Comparison of ENCODE assay signal across 8 cellular contexts in genomic region chr15:72312605-72313447, GRCh38. TPM values are rescaled to one million over a fixed set of nuclear protein-coding genes. Genes with fewer than 3 reads are reported as not detected.
DNase-seq lines count a peak whose midpoint lies in the region; ATAC-seq and TF ChIP-seq lines count a peak whose summit lies in the region.

No MANE protein-coding gene starts in this region.

- peak; percentile 63 for DNase-seq in DND-41
- DNase-seq in NCI-H446 treated with DMSO at 0.1 percent for 48 hours (lab: John Stamatoyannopoulos, UW) = peak; percentile 55
- peak; percentile 77 for DNase-seq in choroid plexus epithelial cell (ENCODE audit: low read depth)
- peak; percentile 25 for DNase-seq in stimulated activated CD8-positive, alpha-beta memory T cell treated with anti-CD3 and anti-CD28 coated beads, Interleukin-12 subunit alpha, Interleukin-12 subunit beta, amount 100 ng/mL, for 1 hour (ENCODE audit: low read depth)

- H3K4me1 ChIP-seq in DND-41 (ENCODE audit: insufficient read depth, low read length) (no peaks in the 10 kb centered on the region), liver (ENCODE audit: control insufficient read depth in 4 of 4, insufficient read depth in 4 of 4, low read length in 3 of 4) (no peaks in the 10 kb centered on the region)

- ATAC-seq in DND-41 (ENCODE audit: insufficient read depth, low read depth) (peak; percentile 93), HG02678 (IDR thresholded peaks at IDR 0.05; ENCODE audit: unreplicated experiment) (peak; percentile 67), GM18870 (IDR thresholded peaks at IDR 0.05; ENCODE audit: unreplicated experiment) (no peak)
- peak; percentile 78 to 81 for ATAC-seq in activated CD4-positive, CD25-positive, alpha-beta regulatory T cell treated with anti-CD3 and anti-CD28 coated beads, Interleukin-2, amount 50 U/mL, for 24 hours

- 64% methylated on average over 2 of the region's 2 CpGs for WGBS in liver

- H3K36me3 ChIP-seq in DND-41 (ENCODE audit: insufficient read depth, low read length) = no peaks in the 10 kb centered on the region
- no peaks in the 10 kb centered on the region for H3K36me3 ChIP-seq in liver (ENCODE audit: control insufficient read depth in 4 of 4, insufficient read depth in 3 of 4, low read depth in 1 of 4, low read length in 3 of 4)

- H4K20me1 ChIP-seq in DND-41 (ENCODE audit: insufficient read depth, low read length) = no peaks in the 10 kb centered on the region

- H3K27me3 ChIP-seq in DND-41 (ENCODE audit: insufficient read depth, low read length, poor library complexity) = no peaks in the 10 kb centered on the region
- no peaks in the 10 kb centered on the region for H3K27me3 ChIP-seq in liver (ENCODE audit: control insufficient read depth in 4 of 4, insufficient read depth in 4 of 4, low read length in 3 of 4)

- H3K27ac ChIP-seq in DND-41 (ENCODE audit: low read length) = no peak overlapping the region
- no peak overlapping the region for H3K27ac ChIP-seq in liver (ENCODE audit: low read depth in 1 of 2, low read length in 2 of 2)

- no peaks in the 10 kb centered on the region for H3K9me3 ChIP-seq in DND-41 (ENCODE audit: insufficient read depth, low read length, severe bottlenecking)
- H3K9me3 ChIP-seq in liver (ENCODE audit: control insufficient read depth in 4 of 4, low read length in 3 of 4) = no peaks in the 10 kb centered on the region

- H3K9ac ChIP-seq in DND-41 (ENCODE audit: low read depth, low read length) = no peak overlapping the region
- no peak overlapping the region for H3K9ac ChIP-seq in liver (ENCODE audit: low read depth in 1 of 2, low read length in 2 of 2)

- no peaks in the 10 kb centered on the region for H3K79me2 ChIP-seq in DND-41 (ENCODE audit: insufficient read depth, low read length)

- no peak overlapping the region for H3K4me2 ChIP-seq in DND-41 (ENCODE audit: insufficient read depth, low read length)

- peak; percentile 76 to 87 for TF ChIP-seq RAD21 in liver (IDR thresholded peaks at IDR 0.05)

- no peak overlapping the region for H3K4me3 ChIP-seq in DND-41 (ENCODE audit: low read depth in 1 of 2, low read length in 2 of 2)
- H3K4me3 ChIP-seq in choroid plexus epithelial cell (ENCODE audit: low read depth, low read length) = no peak overlapping the region
- H3K4me3 ChIP-seq in liver (ENCODE audit: low read depth in 1 of 3, low read length in 3 of 3) = no peak overlapping the region

- TF ChIP-seq CTCF in DND-41 (IDR thresholded peaks at IDR 0.05; ENCODE audit: borderline replicate concordance, extremely low read depth, low read length, poor library complexity, severe bottlenecking) = peak; percentile 80
- TF ChIP-seq CTCF in choroid plexus epithelial cell (conservative IDR thresholded peaks at IDR 0.05; ENCODE audit: low read depth, low read length) = peak; percentile 89
- TF ChIP-seq CTCF in liver (IDR thresholded peaks at IDR 0.05; ENCODE audit: low read depth, low read length, missing input control) = peak; percentile 60

- no peak overlapping the region for H2AFZ ChIP-seq in DND-41 (ENCODE audit: low read depth, low read length)

TF ChIP-seq in liver, 16 proteins besides CTCF, POLR2A, EP300 and RAD21:
- peak; percentile 29 for TF ChIP-seq ATF3 (IDR thresholded peaks at IDR 0.05)
- TF ChIP-seq NR2F2 (IDR thresholded peaks at IDR 0.05) = no peak

RNA-seq across cellular contexts. Expression of gene CELF6, which starts 7.1 kb away (rescaled TPM):
- total RNA-seq in liver = under 1 TPM; 0.14 to 0.92 TPM
- polyA plus RNA-seq in liver = under 1 TPM; 0.10 to 0.74 TPM

RNA-seq across cellular contexts. Expression of gene PARP6, which starts 40.5 kb away (rescaled TPM):
- total RNA-seq in liver = 1 to 10 TPM; 4.3 to 10.0 TPM
- polyA plus RNA-seq in liver = 10 to 100 TPM in 1 of 2 donors, 1 to 10 TPM in 1; 8.7 to 15.3 TPM

Comparison
In these comparisons a context has a peak if more than half of its experiments do, and no peak if none do; other contexts are left out.
1. DNase-seq: peak in every context shown above with its lines; median percentile 77 in choroid plexus epithelial cell; 63 in DND-41; 55 in NCI-H446 treated with DMSO at 0.1 percent for 48 hours; 25 in stimulated activated CD8-positive, alpha-beta memory T cell treated with anti-CD3 and anti-CD28 coated beads, Interleukin-12 subunit alpha, Interleukin-12 subunit beta, amount 100 ng/mL, for 1 hour.